ENCODE assay signal across 8 cellular contexts in genomic region chr2:70994445-70995226, GRCh38. TPM values are rescaled to one million over a fixed set of nuclear protein-coding genes. Genes with fewer than 3 reads are reported as not detected.
DNase-seq lines count a peak whose midpoint lies in the region; ATAC-seq and TF ChIP-seq lines count a peak whose summit lies in the region.

TEX261 (minus strand) TSS chr2:70994873; CDS start chr2:70994757, 116 bp downstream.

- peak; percentile 54 to 57 (median 57) for TF ChIP-seq CTCF in nephron (IDR thresholded peaks at IDR 0.05; ENCODE audit: unreplicated experiment in 3 of 3)

- no peaks in the 10 kb centered on the region for H3K9me3 ChIP-seq in KOPT-K1 (ENCODE audit: insufficient read depth, low read length, poor library complexity, severe bottlenecking)

- ATAC-seq in GM21786 (IDR thresholded peaks at IDR 0.05; ENCODE audit: unreplicated experiment): peak; percentile 90

- peak; percentile 87 for DNase-seq in EH (ENCODE audit: low read depth)
- peak; percentile 92 for DNase-seq in RPMI8226
- peak; percentile 89 for DNase-seq in activated T-helper 2 cell treated with anti-CD3 and anti-CD28 coated beads, Interferon-gamma antibody, Interleukin-2, Interleukin-4, amounts not matched to agents 10 μg/mL and 5 μg/mL and 100 μg/mL, durations not matched to agents 14 hours and 24 hours and 36 hours (ENCODE audit: low spot score)
- peak; percentile 72 for DNase-seq in fibroblast of peridontal ligament (ENCODE audit: extremely low read depth)

- peaks cover 27% of the 10 kb centered on the region for H3K36me3 ChIP-seq in KOPT-K1 (ENCODE audit: insufficient read depth, low read length)

- H3K36me3 Mint-ChIP-seq in activated T-helper 2 cell treated with anti-CD3 and anti-CD28 coated beads, Interferon-gamma antibody, Interleukin-2, Interleukin-4, amounts not matched to agents 10 μg/mL and 5 μg/mL and 100 μg/mL, durations not matched to agents 14 hours and 24 hours and 36 hours (ENCODE audit: low read depth): peaks cover 27% of the 10 kb centered on the region
- peaks cover 5% of the 10 kb centered on the region for H3K36me3 Mint-ChIP-seq in nephron (ENCODE audit: low read depth)
- H3K36me3 Mint-ChIP-seq in stimulated activated naive CD8-positive, alpha-beta T cell treated with anti-CD3 and anti-CD28 coated beads, Interleukin-15, Interleukin-2, amounts not matched to agents 100 ng/mL and 50 ng/mL, for 24 hours (ENCODE audit: low read depth): peaks cover 28% of the 10 kb centered on the region

- H3K27ac Mint-ChIP-seq in activated T-helper 2 cell treated with anti-CD3 and anti-CD28 coated beads, Interferon-gamma antibody, Interleukin-2, Interleukin-4, amounts not matched to agents 10 μg/mL and 5 μg/mL and 100 μg/mL, durations not matched to agents 14 hours and 24 hours and 36 hours: peak within 1 kb of the TSS; percentile 95
- H3K27ac Mint-ChIP-seq in nephron: peak within 1 kb of the TSS; percentile 53 to 68 (median 59)
- H3K27ac Mint-ChIP-seq in stimulated activated naive CD8-positive, alpha-beta T cell treated with anti-CD3 and anti-CD28 coated beads, Interleukin-15, Interleukin-2, amounts not matched to agents 100 ng/mL and 50 ng/mL, for 24 hours: peak within 1 kb of the TSS; percentile 91

- no peaks in the 10 kb centered on the region for H3K27me3 Mint-ChIP-seq in activated T-helper 2 cell treated with anti-CD3 and anti-CD28 coated beads, Interferon-gamma antibody, Interleukin-2, Interleukin-4, amounts not matched to agents 10 μg/mL and 5 μg/mL and 100 μg/mL, durations not matched to agents 14 hours and 24 hours and 36 hours (ENCODE audit: low read depth)
- H3K27me3 Mint-ChIP-seq in nephron (ENCODE audit: low read depth): peaks cover 19% of the 10 kb centered on the region
- H3K27me3 Mint-ChIP-seq in stimulated activated naive CD8-positive, alpha-beta T cell treated with anti-CD3 and anti-CD28 coated beads, Interleukin-15, Interleukin-2, amounts not matched to agents 100 ng/mL and 50 ng/mL, for 24 hours: no peaks in the 10 kb centered on the region

- H3K4me3 Mint-ChIP-seq in activated T-helper 2 cell treated with anti-CD3 and anti-CD28 coated beads, Interferon-gamma antibody, Interleukin-2, Interleukin-4, amounts not matched to agents 10 μg/mL and 5 μg/mL and 100 μg/mL, durations not matched to agents 14 hours and 24 hours and 36 hours (ENCODE audit: low read depth): peak within 1 kb of the TSS; percentile 97
- H3K4me3 Mint-ChIP-seq in nephron: peak within 1 kb of the TSS; percentile 97 to 100 (median 99)
- peak within 1 kb of the TSS; percentile 95 for H3K4me3 Mint-ChIP-seq in stimulated activated naive CD8-positive, alpha-beta T cell treated with anti-CD3 and anti-CD28 coated beads, Interleukin-15, Interleukin-2, amounts not matched to agents 100 ng/mL and 50 ng/mL, for 24 hours

- H3K9me3 Mint-ChIP-seq in activated T-helper 2 cell treated with anti-CD3 and anti-CD28 coated beads, Interferon-gamma antibody, Interleukin-2, Interleukin-4, amounts not matched to agents 10 μg/mL and 5 μg/mL and 100 μg/mL, durations not matched to agents 14 hours and 24 hours and 36 hours: no peaks in the 10 kb centered on the region
- no peaks in the 10 kb centered on the region for H3K9me3 Mint-ChIP-seq in nephron
- no peaks in the 10 kb centered on the region for H3K9me3 Mint-ChIP-seq in stimulated activated naive CD8-positive, alpha-beta T cell treated with anti-CD3 and anti-CD28 coated beads, Interleukin-15, Interleukin-2, amounts not matched to agents 100 ng/mL and 50 ng/mL, for 24 hours

- peaks cover 31% of the 10 kb centered on the region for H3K4me1 Mint-ChIP-seq in activated T-helper 2 cell treated with anti-CD3 and anti-CD28 coated beads, Interferon-gamma antibody, Interleukin-2, Interleukin-4, amounts not matched to agents 10 μg/mL and 5 μg/mL and 100 μg/mL, durations not matched to agents 14 hours and 24 hours and 36 hours (ENCODE audit: low read depth)
- peaks cover 14% of the 10 kb centered on the region for H3K4me1 Mint-ChIP-seq in nephron
- peaks cover 34% of the 10 kb centered on the region for H3K4me1 Mint-ChIP-seq in stimulated activated naive CD8-positive, alpha-beta T cell treated with anti-CD3 and anti-CD28 coated beads, Interleukin-15, Interleukin-2, amounts not matched to agents 100 ng/mL and 50 ng/mL, for 24 hours (ENCODE audit: low read depth)

- intact Hi-C loops in activated T-helper 2 cell treated with anti-CD3 and anti-CD28 coated beads, Interferon-gamma antibody, Interleukin-2, Interleukin-4, amounts not matched to agents 10 μg/mL and 5 μg/mL and 100 μg/mL, durations not matched to agents 14 hours and 24 hours and 36 hours (cut with micrococcal nuclease): loop anchor here (2.0 to 10.0 kb wide), 4 partner anchors 18 to 700 kb away; partner anchors contain the start of genes PAIP2B and SNRPG

- peak within 1 kb of the TSS; percentile 70 for H3K27ac ChIP-seq in KOPT-K1 (ENCODE audit: low read depth, low read length, poor library complexity, severe bottlenecking)

RNA-seq across cellular contexts. Expression of gene TEX261, which starts in this region (rescaled TPM):
- total RNA-seq in activated T-helper 2 cell treated with anti-CD3 and anti-CD28 coated beads, Interferon-gamma antibody, Interleukin-2, Interleukin-4, amounts not matched to agents 10 μg/mL and 5 μg/mL and 100 μg/mL, durations not matched to agents 14 hours and 24 hours and 36 hours: 67.9 and 68.8 TPM in 2 replicates

Comparison
In these comparisons a context has a peak if more than half of its experiments do, and no peak if none do; other contexts are left out.
1. Peak in every context shown above with its lines: DNase-seq, ATAC-seq and H3K27ac ChIP-seq.